ENCODE assay signal across 9 cellular contexts in genomic region chr7:19442016-19442785, GRCh38.
A peak's percentile ranks its signal among the peaks of the same experiment; 100 is the strongest.
DNase-seq lines count a peak whose midpoint lies in the region; ATAC-seq and TF ChIP-seq lines count a peak whose summit lies in the region.
"Had no signal": no experiment of that assay in that cellular context is flagged by ENCODE, and none has a peak within 500 bp of the region (broad histone marks: within the 10 kb centered on the region; RNA-seq: fewer than 3 reads in every experiment).

No MANE protein-coding gene starts in this region.

- TF ChIP-seq POLR2A in lower leg skin (IDR thresholded peaks at IDR 0.05), result no peak

- no peak overlapping the region for H3K27ac ChIP-seq in cardiac muscle cell
- H3K27ac ChIP-seq in right atrium auricular region, result no peak overlapping the region

- intact Hi-C loops in lower leg skin (cut with DNase I; ENCODE audit: low total_unique reads), result no loop called here

- no peaks in the 10 kb centered on the region for H3K27me3 ChIP-seq in cardiac muscle cell
- H3K27me3 ChIP-seq in right atrium auricular region, result no peaks in the 10 kb centered on the region

- DNase-seq in cardiac muscle cell (ENCODE audit: low read depth in 1 of 2, low spot score in 1 of 2), result peak; percentile 58 to 84
- DNase-seq in right atrium auricular region (ENCODE audit: low spot score), result no peak
- DNase-seq in NCI-H2171 (lab: John Stamatoyannopoulos, UW), result peak; percentile 7
- DNase-seq in dedifferentiated amniotic fluid mesenchymal stem cell (ENCODE audit: extremely low spot score), result peak; percentile 48
- no peak for DNase-seq in GDM1 (lab: John Stamatoyannopoulos, UW)
- DNase-seq in lower leg skin (ENCODE audit: low spot score in 2 of 2), result no peak

- TF ChIP-seq CTCF in cardiac muscle cell (IDR thresholded peaks at IDR 0.05; ENCODE audit: low read depth, low read length) (peak; percentile 75), right atrium auricular region (IDR thresholded peaks at IDR 0.05) (peak in 1 of 2 donors; percentile 16), lower leg skin (IDR thresholded peaks at IDR 0.05) (no peak)

- H3K4me1 ChIP-seq in cardiac muscle cell (ENCODE audit: low read depth) (no peaks in the 10 kb centered on the region), right atrium auricular region (no peaks in the 10 kb centered on the region)
- H3K4me1 ChIP-seq: Caco-2 had no signal

- H3K36me3 ChIP-seq in cardiac muscle cell (no peaks in the 10 kb centered on the region), right atrium auricular region (no peaks in the 10 kb centered on the region)

- WGBS in lower leg skin, 2 donors, result 64 to 70% methylated on average over 4 of the region's 4 CpGs

- no peaks in the 10 kb centered on the region for H3K9me3 ChIP-seq in cardiac muscle cell (ENCODE audit: low read depth)
- H3K9me3 ChIP-seq in right atrium auricular region, result no peaks in the 10 kb centered on the region
- H3K9me3 ChIP-seq: Caco-2 had no signal

- ATAC-seq in HG02798 (IDR thresholded peaks at IDR 0.05; ENCODE audit: poor library complexity, unreplicated experiment), result no peak
- ATAC-seq in GM19023 (IDR thresholded peaks at IDR 0.05; ENCODE audit: unreplicated experiment), result no peak

- H3K4me3 ChIP-seq in cardiac muscle cell (no peak overlapping the region), right atrium auricular region (no peak overlapping the region), lower leg skin (ENCODE audit: low read depth, poor library complexity, severe bottlenecking) (no peak overlapping the region)

Comparison
In these comparisons a context has a peak if more than half of its experiments do, and no peak if none do; other contexts are left out.
1. DNase-seq: peak in cardiac muscle cell (2 of 2), NCI-H2171 (single experiment) and dedifferentiated amniotic fluid mesenchymal stem cell (single experiment); none in right atrium auricular region (single experiment), GDM1 (single experiment) and lower leg skin (0 of 2).